Comparison of ENCODE assay signal across 6 cellular contexts in genomic region chr15:60631620-60632019, GRCh38.
"Had no signal": no experiment of that assay in that cellular context is flagged by ENCODE, and none has a peak within 500 bp of the region (broad histone marks: within the 10 kb centered on the region; RNA-seq: fewer than 3 reads in every experiment).

No MANE protein-coding gene starts in this region.

- H3K27me3 Mint-ChIP-seq: IgD-negative memory B cell had no signal

- H3K4me3 Mint-ChIP-seq: IgD-negative memory B cell had no signal

- H3K4me3 ChIP-seq: K562 had no signal

- DNase-seq: IMR-90, KBM-7 had no signal

- H3K36me3 Mint-ChIP-seq: IgD-negative memory B cell had no signal

- H3K27ac ChIP-seq: HL-60 had no signal

- ATAC-seq: HepG2, K562 had no signal

- H3K9me3 Mint-ChIP-seq: IgD-negative memory B cell had no signal
